Comparison of ENCODE assay signal across 8 cellular contexts in genomic region chr15:56919708-56920637, GRCh38. TPM values are rescaled to one million over a fixed set of nuclear protein-coding genes. Genes with fewer than 3 reads are reported as not detected.
A peak's percentile ranks its signal among the peaks of the same experiment; 100 is the strongest.
DNase-seq lines count a peak whose midpoint lies in the region; ATAC-seq, FAIRE-seq and TF ChIP-seq lines count a peak whose summit lies in the region.

No MANE protein-coding gene starts in this region.

- CTCF ChIA-PET in RWPE1 (lab: Yijun Ruan, JAX) (interaction anchor here (0.6 kb wide), 1 partner anchor 228 kb away, joined by 3 read pairs; no protein-coding TSS in a partner anchor), GM12878 (lab: Yijun Ruan, JAX) (interaction anchor here (0.7 to 3.3 kb wide), 5 partner anchors 8 to 293 kb away, joined by 3 to 14 read pairs (median 3); no protein-coding TSS in a partner anchor)

- ATAC-seq in Right ventricle myocardium superior (ENCODE audit: poor library complexity) = no peak
- ATAC-seq in Right ventricle myocardium inferior = no peak
- peak; percentile 11 for ATAC-seq in HG03159 (IDR thresholded peaks at IDR 0.05; ENCODE audit: unreplicated experiment)
- ATAC-seq in GM12878 = peak; percentile 29

- no peak for TF ChIP-seq RAD21 in GM12878 (IDR thresholded peaks at IDR 0.05; ENCODE audit: insufficient read depth, low read depth, low read length)

- peaks cover 53% of the 10 kb centered on the region for H3K79me2 ChIP-seq in GM12878 (ENCODE audit: control insufficient read depth, insufficient read depth, low read length)

- WGBS in GM12878 (ENCODE audit: insufficient coverage, insufficient replicate concordance, low lambda C conversion rate, missing lambda C conversion rate) = 6% methylated on average over 26 of the region's 30 CpGs

- H3K36me3 ChIP-seq in GM12878 (ENCODE audit: control insufficient read depth in 2 of 2, insufficient read depth in 2 of 2, low read length in 1 of 2) (no peaks in the 10 kb centered on the region; a peak in 1 of 4 replicates), skeletal muscle tissue (ENCODE audit: control insufficient read depth in 3 of 3, insufficient read depth in 3 of 3, low read length in 3 of 3) (peaks cover 0 to 3% (median 0%) of the 10 kb centered on the region in 3 donors)

- in situ Hi-C loops in GM12878 (cut with MboI) = loop anchor here (10.0 kb wide), 1 partner anchor 385 kb away; no protein-coding TSS in a partner anchor

- POLR2A ChIA-PET in RWPE1 (lab: Yijun Ruan, JAX; ENCODE audit: low non-redundant PET) = interaction anchor here (0.5 kb wide), 1 partner anchor 33 kb away, joined by 15 read pairs; no protein-coding TSS in a partner anchor
- POLR2A ChIA-PET in GM12878 (lab: Charles Lee) = interaction anchor here (0.6 to 1.3 kb wide), 3 partner anchors 10 to 261 kb away, joined by 3 to 5 read pairs (median 4); no protein-coding TSS in a partner anchor

- SMC1A ChIA-PET in GM12878 (lab: Charles Lee; ENCODE audit: uncharacterized antibody, unreplicated experiment) = interaction anchor here (0.8 to 1.7 kb wide), 8 partner anchors 32 to 368 kb away, joined by 3 to 7 read pairs (median 3); no protein-coding TSS in a partner anchor

- H3K9me3 ChIP-seq in GM12878 (replicated peaks; ENCODE audit: control insufficient read depth, insufficient read depth, low read length) = no peaks in the 10 kb centered on the region; the same call in 2 of the 3 replicates
- H3K9me3 ChIP-seq in skeletal muscle tissue (ENCODE audit: control insufficient read depth in 3 of 3, low read length in 3 of 3) = no peaks in the 10 kb centered on the region

- TF ChIP-seq EP300 in GM12878 (IDR thresholded peaks at IDR 0.05; ENCODE audit: borderline replicate concordance in 1 of 2, control insufficient read depth in 1 of 2, low read depth in 2 of 2, low read length in 2 of 2) = no peak

- H3K9ac ChIP-seq in GM12878 (ENCODE audit: control insufficient read depth, insufficient read depth, low read length) (peak overlapping the region; percentile 92), skeletal muscle tissue (ENCODE audit: low read depth in 1 of 3, low read length in 3 of 3) (peak overlapping the region; percentile 90 to 95 (median 93))

- H3K27me3 ChIP-seq in GM12878 (replicated peaks in 1 of 2; ENCODE audit: control insufficient read depth in 2 of 2, insufficient read depth in 2 of 2, low read length in 1 of 2) (no peaks in the 10 kb centered on the region), skeletal muscle tissue (ENCODE audit: control insufficient read depth in 3 of 3, insufficient read depth in 3 of 3, low read length in 3 of 3) (no peaks in the 10 kb centered on the region)

- intact Hi-C loops in Right ventricle myocardium superior (cut with DNase I) (loop anchor here (2.0 to 10.0 kb wide), 2 partner anchors 33 to 215 kb away; no protein-coding TSS in a partner anchor), Right ventricle myocardium inferior (cut with DNase I) (loop anchor here (2.0 to 10.0 kb wide), 4 partner anchors 98 to 295 kb away; partner anchors contain the start of gene ZNF280D), GM12878 (cut with micrococcal nuclease; ENCODE audit: unreplicated experiment) (loop anchor here (1.0 to 10.0 kb wide), 4 partner anchors 155 to 382 kb away; no protein-coding TSS in a partner anchor)

- TF ChIP-seq CTCF in RWPE1 (conservative IDR thresholded peaks at IDR 0.05; ENCODE audit: low read depth) (no peak), GM12878 (IDR thresholded peaks at IDR 0.05 in 2 of 3, conservative IDR thresholded peaks at IDR 0.05 in 1 of 3; ENCODE audit: control insufficient read depth in 2 of 3, extremely low read depth in 1 of 3, insufficient read depth in 1 of 3, low read depth in 3 of 3, low read length in 3 of 3) (no peak)

- H4K20me1 ChIP-seq in GM12878 (ENCODE audit: control insufficient read depth, insufficient read depth) = no peaks in the 10 kb centered on the region

- BruUV-seq in GM12878 (replicated peaks; lab: Mats Ljungman, UMichigan) = TSS peak; percentile 40

- H2AFZ ChIP-seq in GM12878 (ENCODE audit: control insufficient read depth, low read depth, low read length) = peak overlapping the region; percentile 84

- peak overlapping the region; percentile 86 for H3K4me3 ChIP-seq in GM12878
- H3K4me3 ChIP-seq in skeletal muscle tissue (ENCODE audit: low read length in 3 of 3) = peak overlapping the region; percentile 86 to 97 (median 89)

- peak overlapping the region; percentile 89 for H3K27ac ChIP-seq in RWPE1
- peak overlapping the region; percentile 69 for H3K27ac ChIP-seq in GM12878 (ENCODE audit: control insufficient read depth, insufficient read depth)
- peak overlapping the region; percentile 94 for H3K27ac ChIP-seq in skeletal muscle tissue (ENCODE audit: low read depth, low read length)

- RAD21 ChIA-PET in GM12878 (lab: Charles Lee; ENCODE audit: unreplicated experiment) = interaction anchor here (0.7 to 1.9 kb wide), 9 partner anchors 10 to 293 kb away, joined by 3 to 7 read pairs (median 3); no protein-coding TSS in a partner anchor

- DNase-seq in Right ventricle myocardium superior (peak; percentile 53), Right ventricle myocardium inferior (ENCODE audit: missing footprints) (no peak), RWPE1 (ENCODE audit: low spot score) (peak; percentile 38), GM12878 (ENCODE audit: low read depth, low spot score) (no peak), iPS-NIHi7 (ENCODE audit: extremely low spot score) (peak; percentile 48), NCI-H1436 treated with DMSO at 0.1 percent for 48 hours (lab: John Stamatoyannopoulos, UW) (no peak)

- peak; percentile 80 for FAIRE-seq in GM12878 (lab: Jason Lieb, UNC)

- peak overlapping the region; percentile 79 for H3K4me2 ChIP-seq in GM12878 (ENCODE audit: control insufficient read depth, insufficient read depth)

- peaks cover 3% of the 10 kb centered on the region for H3K4me1 ChIP-seq in GM12878 (ENCODE audit: control insufficient read depth, insufficient read depth, low read length)
- H3K4me1 ChIP-seq in skeletal muscle tissue (ENCODE audit: control insufficient read depth in 3 of 3, insufficient read depth in 3 of 3, low read length in 3 of 3) = peaks cover 21 to 36% (median 24%) of the 10 kb centered on the region in 3 donors

- no peak for TF ChIP-seq POLR2A in GM12878 (IDR thresholded peaks at IDR 0.05; ENCODE audit: low read depth, low read length)

TF ChIP-seq in GM12878, 131 proteins besides CTCF, POLR2A, EP300 and RAD21 (continues in another document):
- 0 out of 2 replicates have a peak, but pooled peaks have one; percentile 11 for TF ChIP-seq CHD2 (IDR thresholded peaks at IDR 0.05; ENCODE audit: borderline replicate concordance, low read depth, low read length)
- TF ChIP-seq CHD1 (IDR thresholded peaks at IDR 0.05; ENCODE audit: low read depth, low read length) = no peak
- TF ChIP-seq ZBTB40 (IDR thresholded peaks at IDR 0.05; ENCODE audit: borderline replicate concordance) = no peak
- TF ChIP-seq ASH2L (IDR thresholded peaks at IDR 0.05; ENCODE audit: borderline replicate concordance, low read depth) = no peak
- TF ChIP-seq JUNB (IDR thresholded peaks at IDR 0.05) = no peak
- peak; percentile 39; the same call in 1 of the 2 replicates for TF ChIP-seq YY1 (IDR thresholded peaks at IDR 0.05; ENCODE audit: low read depth, low read length)
- no peak for TF ChIP-seq ZBED1 (IDR thresholded peaks at IDR 0.05; ENCODE audit: borderline replicate concordance)
- no peak for TF ChIP-seq CBFB (IDR thresholded peaks at IDR 0.05; ENCODE audit: low read depth)

RNA-seq across cellular contexts. Expression of gene TCF12, which starts 1.5 kb away (rescaled TPM):
- total RNA-seq in Right ventricle myocardium superior (32.9 TPM), Right ventricle myocardium inferior (46.5 TPM), GM12878 (2014; rRNA removed) (70.9 and 72.5 TPM in 2 replicates), GM12878 (2014; rRNA removed; fragmentation: Illumina TruSeq; extraction: Trizol) (47.1 and 51.2 TPM in 2 replicates), GM12878 (2021) (66.5 and 68.1 TPM in 2 replicates), skeletal muscle tissue (136 TPM)
- 192 and 220 TPM in 2 replicates for total RNA-seq in GM12878 (2013; cell fraction: nucleolus; rRNA removed)
- polyA plus RNA-seq in GM12878 (2011; ENCODE audit: low read depth) = 8.0 TPM
- polyA plus RNA-seq in GM12878 (2011; rRNA removed) (43.4 and 69.3 TPM in 2 replicates), GM12878 (2014; fragmentation: Illumina TruSeq; extraction: Trizol) (55.7 and 72.5 TPM in 2 replicates), GM12878 (2014; fragmentation: Nextera tagmentation; extraction: Ambion mirVana) (1 to 10 TPM; 8.2 to 9.0 TPM), GM12878 (2014; rRNA removed) (36.4 and 43.1 TPM in 2 replicates), GM12878 (2016; fragmentation: Nextera tagmentation; extraction: Ambion mirVana) (10 to 100 TPM; 48.9 to 50.1 TPM)
- 52.1 and 60.9 TPM in 2 replicates for polyA plus RNA-seq in GM12878 (2011; cell fraction: cytosol; rRNA removed)
- polyA plus RNA-seq in GM12878 (2011; cell fraction: nucleus; rRNA removed) = 62.3 and 64.0 TPM in 2 replicates
- 13.1 and 20.3 TPM in 2 replicates for polyA plus RNA-seq in GM12878 (2012)
- 75.6 and 114 TPM in 2 replicates for polyA minus RNA-seq in GM12878 (2011; rRNA and poly(A)+ RNA removed)
- polyA minus RNA-seq in GM12878 (2011; cell fraction: cytosol; rRNA and poly(A)+ RNA removed) = 19.0 and 31.8 TPM in 2 replicates
- 55.2 and 99.8 TPM in 2 replicates for polyA minus RNA-seq in GM12878 (2011; cell fraction: nucleus; rRNA and poly(A)+ RNA removed)

Comparison
In these comparisons a context has a peak if more than half of its experiments do, and no peak if none do; other contexts are left out.
1. DNase-seq: peak in Right ventricle myocardium superior (single experiment), RWPE1 (single experiment) and iPS-NIHi7 (single experiment); none in Right ventricle myocardium inferior (single experiment), GM12878 (single experiment) and NCI-H1436 treated with DMSO at 0.1 percent for 48 hours (single experiment).
2. ATAC-seq: peak in HG03159 (single experiment) and GM12878 (single experiment); none in Right ventricle myocardium superior (single experiment) and Right ventricle myocardium inferior (single experiment).
3. Peak in every context shown above with its lines, with median percentiles within 50 percentile points of each other: H3K27ac ChIP-seq.